Comparison of ENCODE assay signal across 9 cellular contexts in genomic region chr6:170459451-170459850, GRCh38.
DNase-seq lines count a peak whose midpoint lies in the region; ATAC-seq and TF ChIP-seq lines count a peak whose summit lies in the region.
"Had no signal": no experiment of that assay in that cellular context is flagged by ENCODE, and none has a peak within 500 bp of the region (broad histone marks: within the 10 kb centered on the region; RNA-seq: fewer than 3 reads in every experiment).

No MANE protein-coding gene starts in this region.

- POLR2A ChIA-PET in AG04450 (lab: Yijun Ruan, JAX) = no interaction called here

- CTCF ChIA-PET in AG04450 (lab: Charles Lee) = no interaction called here

- TF ChIP-seq POLR2A in erythroblast (IDR thresholded peaks at IDR 0.05; ENCODE audit: low read length) = no peak

- H3K27me3 ChIP-seq in AG04450 (ENCODE audit: control insufficient read depth, insufficient read depth, low read length) = peaks cover 9% of the 10 kb centered on the region
- H3K27me3 ChIP-seq: cardiac muscle cell had no signal

- no peak for TF ChIP-seq CTCF in AG04450 (IDR thresholded peaks at IDR 0.05; ENCODE audit: low read depth, low read length)

- ATAC-seq in GM18870 (IDR thresholded peaks at IDR 0.05; ENCODE audit: unreplicated experiment) (peak; percentile 67), HG03139 (IDR thresholded peaks at IDR 0.05; ENCODE audit: unreplicated experiment) (peak; percentile 81), left colon (peak; percentile 36)

- intact Hi-C loops in left colon (cut with DNase I, micrococcal nuclease) = no loop called here

- H3K4me3 ChIP-seq in AG04450 (ENCODE audit: low read depth, low read length) = peak overlapping the region; percentile 32; the same call in 1 of the 2 replicates
- H3K4me3 ChIP-seq: cardiac muscle cell had no signal

- no peak overlapping the region for H3K27ac ChIP-seq in AG04450 (ENCODE audit: low read depth, low read length)
- H3K27ac ChIP-seq: cardiac muscle cell had no signal

- no peak for DNase-seq in AG04450 (ENCODE audit: low read depth, low spot score)
- DNase-seq in activated CD4-positive, alpha-beta T cell treated with anti-CD3 and anti-CD28 coated beads, Interleukin-2, amount 50 U/mL, for 48 hours = peak; percentile 8 to 17
- DNase-seq in left colon = peak; percentile 30 to 38
- no peak for DNase-seq in NCI-H1694 (lab: John Stamatoyannopoulos, UW)
- no peak for DNase-seq in erythroblast (lab: John Stamatoyannopoulos, UW)
- DNase-seq in Ammon's horn (ENCODE audit: low spot score) = no peak

- no peaks in the 10 kb centered on the region; the same call in 1 of the 2 replicates for H3K9me3 ChIP-seq in AG04450 (ENCODE audit: control insufficient read depth, insufficient read depth, low read length)

Comparison
In these comparisons a context has a peak if more than half of its experiments do, and no peak if none do; other contexts are left out.
1. DNase-seq: peak in activated CD4-positive, alpha-beta T cell treated with anti-CD3 and anti-CD28 coated beads, Interleukin-2, amount 50 U/mL, for 48 hours (2 of 2) and left colon (2 of 2); none in AG04450 (single experiment), NCI-H1694 (single experiment), erythroblast (0 of 2) and Ammon's horn (single experiment).
2. Peak in every context shown above with its lines, with median percentiles within 50 percentile points of each other: ATAC-seq.